19 cellular contexts compared by ENCODE assay signal in genomic region chr9:84990416-84990815, GRCh38.
DNase-seq lines count a peak whose midpoint lies in the region; ATAC-seq and TF ChIP-seq lines count a peak whose summit lies in the region.
"Had no signal": no experiment of that assay in that cellular context is flagged by ENCODE, and none has a peak within 500 bp of the region (broad histone marks: within the 10 kb centered on the region; RNA-seq: fewer than 3 reads in every experiment).

No MANE protein-coding gene starts in this region.

- H4K20me1 ChIP-seq in smooth muscle cell (ENCODE audit: low read depth) (no peaks in the 10 kb centered on the region), Karpas-422 (ENCODE audit: insufficient read depth, low read depth, low read length) (no peaks in the 10 kb centered on the region)

- H3K79me2 ChIP-seq in smooth muscle cell (ENCODE audit: low read depth) (no peaks in the 10 kb centered on the region), Karpas-422 (ENCODE audit: low read length) (no peaks in the 10 kb centered on the region)

- no peaks in the 10 kb centered on the region for H3F3A ChIP-seq in smooth muscle cell (ENCODE audit: low read depth)

- H2AFZ ChIP-seq in smooth muscle cell (ENCODE audit: low read depth) (no peak overlapping the region), Karpas-422 (ENCODE audit: low read length) (no peak overlapping the region)

- H3K9ac ChIP-seq in smooth muscle cell (ENCODE audit: low read depth) (no peak overlapping the region), Karpas-422 (ENCODE audit: low read length) (no peak overlapping the region)
- H3K9ac ChIP-seq: SK-N-SH had no signal

- no peaks in the 10 kb centered on the region for H3K9me2 ChIP-seq in Karpas-422 (replicated peaks; ENCODE audit: insufficient read depth, low read length)
- H3K9me2 ChIP-seq: SK-N-SH had no signal

- ATAC-seq in RWPE2 (ENCODE audit: low read depth) (peak; percentile 53), left lobe of liver (no peak), HG02623 (IDR thresholded peaks at IDR 0.05; ENCODE audit: unreplicated experiment) (no peak)

- H3K4me3 ChIP-seq in RWPE2 (ENCODE audit: severe bottlenecking), result no peak overlapping the region
- H3K4me3 ChIP-seq in smooth muscle cell, result no peak overlapping the region
- no peak overlapping the region for H3K4me3 ChIP-seq in Karpas-422 (ENCODE audit: low read length)
- H3K4me3 ChIP-seq: lung, spleen, vagina had no signal

- H3K27me3 ChIP-seq in RWPE2 (ENCODE audit: insufficient read depth, poor library complexity, severe bottlenecking) (no peaks in the 10 kb centered on the region), smooth muscle cell (ENCODE audit: low read depth) (peaks cover 6% of the 10 kb centered on the region), Karpas-422 (ENCODE audit: low read length) (no peaks in the 10 kb centered on the region)
- H3K27me3 ChIP-seq: vagina had no signal

- H3K4me1 ChIP-seq in RWPE2 (ENCODE audit: insufficient read depth, poor library complexity, severe bottlenecking), result peaks cover 16% of the 10 kb centered on the region
- peaks cover 7% of the 10 kb centered on the region for H3K4me1 ChIP-seq in smooth muscle cell (ENCODE audit: low read depth)
- H3K4me1 ChIP-seq in Karpas-422 (ENCODE audit: low read length), result no peaks in the 10 kb centered on the region
- H3K4me1 ChIP-seq: spleen had no signal

- H3K9me3 ChIP-seq in RWPE2 (ENCODE audit: severe bottlenecking) (no peaks in the 10 kb centered on the region), smooth muscle cell (replicated peaks; ENCODE audit: low read depth) (no peaks in the 10 kb centered on the region), Karpas-422 (ENCODE audit: low read length) (no peaks in the 10 kb centered on the region)
- H3K9me3 ChIP-seq: SK-N-SH, spleen, vagina had no signal

- H3K27ac ChIP-seq in RWPE2 (ENCODE audit: poor library complexity, severe bottlenecking), result peak overlapping the region; percentile 43
- H3K27ac ChIP-seq in cingulate gyrus (ENCODE audit: low read depth, low read length), result peak overlapping the region; percentile 96
- no peak overlapping the region for H3K27ac ChIP-seq in smooth muscle cell (ENCODE audit: low read depth)
- H3K27ac ChIP-seq in Karpas-422 (ENCODE audit: low read length), result no peak overlapping the region
- H3K27ac ChIP-seq: spleen, vagina had no signal

- whole genome bisulfite sequencing in smooth muscle cell (ENCODE audit: low lambda C conversion rate), result 42% methylated on average over 6 of the region's 6 CpGs

- DNase-seq in RWPE2 (ENCODE audit: low spot score) (no peak), medulla oblongata (ENCODE audit: extremely low spot score) (peak; percentile 91), smooth muscle cell (lab: John Stamatoyannopoulos, UW; ENCODE audit: unreplicated experiment) (no peak), left lobe of liver (ENCODE audit: low spot score) (no peak), hepatic stellate cell (ENCODE audit: low spot score) (no peak), Karpas-422 (no peak)
- DNase-seq: activated CD4-positive, alpha-beta T cell treated with anti-CD3 and anti-CD28 coated beads, Interleukin-2, amount 50 U/mL, for 48 hours; activated T-cell treated with anti-CD3 and anti-CD28 coated beads, Interleukin-2, amount 50 U/mL, for 48 hours; GF-D8; HCEC 1CT; NCI-H2029; NCI-H524 treated with DMSO at 0.1 percent for 48 hours; SK-N-SH; spleen; stimulated activated naive CD4-positive, alpha-beta T cell had no signal

- no peak for TF ChIP-seq CTCF in RWPE2 (IDR thresholded peaks at IDR 0.05; ENCODE audit: poor library complexity, severe bottlenecking)
- TF ChIP-seq CTCF in smooth muscle cell (IDR thresholded peaks at IDR 0.05; ENCODE audit: borderline replicate concordance, insufficient read depth, poor library complexity, severe bottlenecking), result no peak

- peak overlapping the region; percentile 17 for H3K4me2 ChIP-seq in smooth muscle cell
- no peak overlapping the region for H3K4me2 ChIP-seq in Karpas-422 (ENCODE audit: low read depth, low read length, poor library complexity, severe bottlenecking)
- H3K4me2 ChIP-seq: SK-N-SH had no signal

- no peaks in the 10 kb centered on the region for H3K36me3 ChIP-seq in RWPE2 (ENCODE audit: low read depth)
- H3K36me3 ChIP-seq in smooth muscle cell (ENCODE audit: low read depth), result no peaks in the 10 kb centered on the region
- H3K36me3 ChIP-seq in Karpas-422 (ENCODE audit: insufficient read depth, low read length), result no peaks in the 10 kb centered on the region
- H3K36me3 ChIP-seq: spleen, vagina had no signal

Comparison
In these comparisons a context has a peak if more than half of its experiments do, and no peak if none do; other contexts are left out.
1. H3K27ac ChIP-seq: peak in RWPE2 (single experiment) and cingulate gyrus (single experiment); none in smooth muscle cell (single experiment) and Karpas-422 (single experiment).